Comparison of ENCODE assay signal across 8 cellular contexts in genomic region chr7:81846398-81846797, GRCh38.
DNase-seq lines count a peak whose midpoint lies in the region; ATAC-seq, FAIRE-seq and TF ChIP-seq lines count a peak whose summit lies in the region.

No MANE protein-coding gene starts in this region.

- no peak for TF ChIP-seq RAD21 in H1 (IDR thresholded peaks at IDR 0.05 in 1 of 2, conservative IDR thresholded peaks at IDR 0.05 in 1 of 2; ENCODE audit: low read depth in 2 of 2, low read length in 2 of 2)

- no peak overlapping the region for H3K18ac ChIP-seq in H1 (ENCODE audit: extremely low read depth, low read length)

- POLR2A ChIA-PET in H1 (lab: Charles Lee; ENCODE audit: partially characterized antibody) = no interaction called here

- H3K9ac ChIP-seq in H1 (replicated peaks in 1 of 4; ENCODE audit: extremely low read depth in 1 of 4, low read depth in 3 of 4, low read length in 3 of 4) = no peak overlapping the region

- no peak for TF ChIP-seq POLR2A in H1 (IDR thresholded peaks at IDR 0.05; ENCODE audit: control extremely low read depth in 1 of 2, low read depth in 2 of 2, low read length in 2 of 2)

- H2AFZ ChIP-seq in H1 (ENCODE audit: low read length) (0 out of 2 replicates have a peak overlapping the region, but pooled peaks have one; percentile 58), osteoblast (ENCODE audit: low read length) (peak overlapping the region; percentile 79)

- peaks cover 0 to under 1% (median 0%) of the 10 kb centered on the region in 4 experiments; a peak in 1 of 7 replicates for H3K4me1 ChIP-seq in H1 (replicated peaks in 1 of 4; ENCODE audit: control insufficient read depth in 3 of 4, insufficient read depth in 4 of 4, low read length in 3 of 4)
- H3K4me1 ChIP-seq in osteoblast (ENCODE audit: insufficient read depth, low read length) = peaks cover 12% of the 10 kb centered on the region

- peak; percentile 79 for ATAC-seq in GM21390 (IDR thresholded peaks at IDR 0.05; ENCODE audit: unreplicated experiment)

- H4K20me1 ChIP-seq in H1 (replicated peaks in 1 of 2; ENCODE audit: control insufficient read depth in 1 of 2, insufficient read depth in 2 of 2, low read length in 2 of 2) (no peaks in the 10 kb centered on the region), osteoblast (ENCODE audit: insufficient read depth, low read length) (no peaks in the 10 kb centered on the region)

- H3K27me3 ChIP-seq in H1 (replicated peaks in 1 of 4; ENCODE audit: control insufficient read depth in 3 of 4, extremely low read depth in 1 of 4, insufficient read depth in 3 of 4, low read length in 3 of 4) (no peaks in the 10 kb centered on the region), osteoblast (ENCODE audit: insufficient read depth, low read length) (no peaks in the 10 kb centered on the region)

- no peak overlapping the region for H3K14ac ChIP-seq in H1 (ENCODE audit: insufficient read length)

- H4K8ac ChIP-seq in H1 (ENCODE audit: extremely low read depth, insufficient read depth, low read length) = no peak overlapping the region

- no peak overlapping the region for H3K56ac ChIP-seq in H1 (replicated peaks; ENCODE audit: insufficient read length, low read depth, low read length)

- H3K9me3 ChIP-seq in H1 (ENCODE audit: insufficient read depth in 2 of 2, low read depth in 1 of 2, low read length in 1 of 2) (no peaks in the 10 kb centered on the region), osteoblast (ENCODE audit: low read depth, low read length) (no peaks in the 10 kb centered on the region)

- no peak overlapping the region for H3K4ac ChIP-seq in H1 (replicated peaks; ENCODE audit: insufficient read length, low read depth, low read length)

- no peaks in the 10 kb centered on the region for H3K36me3 ChIP-seq in H1 (ENCODE audit: control insufficient read depth in 2 of 4, insufficient read depth in 4 of 4, low read length in 3 of 4)
- H3K36me3 ChIP-seq in osteoblast (ENCODE audit: insufficient read depth, low read length) = no peaks in the 10 kb centered on the region

- FAIRE-seq in H1 (lab: Jason Lieb, UNC) = no peak

- no peak overlapping the region for H2AK5ac ChIP-seq in H1 (ENCODE audit: low read depth, low read length)

- DNase-seq in AG10803 (ENCODE audit: low read depth) (peak; percentile 59), Kasumi-1 (lab: John Stamatoyannopoulos, UW) (peak; percentile 88 to 93), H1 (ENCODE audit: low read depth in 1 of 2, low spot score in 2 of 2) (no peak), osteoblast (ENCODE audit: insufficient read length, low spot score, missing footprints) (peak; percentile 1), epidermal melanocyte (ENCODE audit: insufficient read length, low spot score) (no peak), iPS-NIHi11 (ENCODE audit: low spot score) (no peak)
- no peak for DNase-seq in stimulated activated CD4-positive, alpha-beta T cell treated with anti-CD3 and anti-CD28 coated beads, Interleukin-1b, Interleukin-23, amount 100 ng/mL, for 48 hours

- H3K4me3 ChIP-seq in AG10803 (ENCODE audit: low read length) (no peak overlapping the region), H1 (ENCODE audit: extremely low read depth in 1 of 4, insufficient read depth in 2 of 4, low read depth in 3 of 4, low read length in 4 of 4) (no peak overlapping the region), osteoblast (ENCODE audit: insufficient read depth, low read length) (peak overlapping the region; percentile 1)

- no peak overlapping the region for H2BK12ac ChIP-seq in H1 (ENCODE audit: low read depth, low read length)

- CTCF ChIA-PET in H1 (lab: Charles Lee; ENCODE audit: partially characterized antibody) = interaction anchor here (0.9 kb wide), 1 partner anchor 29 kb away, joined by 3 read pairs; no protein-coding TSS in a partner anchor

- TF ChIP-seq EP300 in H1 (IDR thresholded peaks at IDR 0.05; ENCODE audit: borderline replicate concordance in 1 of 2, low read depth in 2 of 2, low read length in 2 of 2) = no peak

- H3K4me2 ChIP-seq in H1 (ENCODE audit: insufficient read depth in 1 of 2, low read depth in 2 of 2, low read length in 2 of 2) (no peak overlapping the region), osteoblast (ENCODE audit: insufficient read depth, low read length) (peak overlapping the region; percentile 71)

- H3K79me2 ChIP-seq in H1 (ENCODE audit: control insufficient read depth in 1 of 2, insufficient read depth in 2 of 2, low read length in 2 of 2) (no peaks in the 10 kb centered on the region), osteoblast (ENCODE audit: insufficient read depth, low read length) (no peaks in the 10 kb centered on the region)

- TF ChIP-seq CTCF in AG10803 (conservative IDR thresholded peaks at IDR 0.05; ENCODE audit: low read length) (no peak), H1 (IDR thresholded peaks at IDR 0.05; ENCODE audit: control extremely low read depth in 1 of 3, insufficient read depth in 1 of 3, low read depth in 1 of 3, low read length in 3 of 3) (no peak), osteoblast (IDR thresholded peaks at IDR 0.05; ENCODE audit: extremely low read depth, low read depth, low read length) (no peak)

- H2BK20ac ChIP-seq in H1 (ENCODE audit: low read length) = no peak overlapping the region

- WGBS in H1 (ENCODE audit: extremely low coverage in 1 of 2, insufficient coverage in 1 of 2, insufficient read length in 1 of 2, insufficient replicate concordance in 2 of 2, low coverage in 1 of 2, low lambda C conversion rate in 2 of 2, missing lambda C conversion rate in 1 of 2), 2 experiments = 95% methylated on average over 1 of the region's 1 CpG; no CpG with 5 or more reads in 1 of the 2 experiments

- no peak overlapping the region for H2BK120ac ChIP-seq in H1 (replicated peaks; ENCODE audit: low read depth, low read length)

- H3K27ac ChIP-seq in H1 (ENCODE audit: low read depth, low read length) (no peak overlapping the region), osteoblast (ENCODE audit: low read depth, low read length) (no peak overlapping the region)

- no peaks in the 10 kb centered on the region for H3K23me2 ChIP-seq in H1 (ENCODE audit: low read depth, low read length)

- H4K91ac ChIP-seq in H1 (replicated peaks; ENCODE audit: insufficient read length, low read length) = no peak overlapping the region

- H3K79me1 ChIP-seq in H1 (ENCODE audit: low read depth, low read length) = no peaks in the 10 kb centered on the region

- no peak overlapping the region for H2BK5ac ChIP-seq in H1 (ENCODE audit: low read depth, low read length)

- H3K23ac ChIP-seq in H1 (ENCODE audit: insufficient read length) = no peak overlapping the region

- H2BK15ac ChIP-seq in H1 (ENCODE audit: low read length) = no peak overlapping the region

- H4K5ac ChIP-seq in H1 (ENCODE audit: insufficient read length, low read depth, low read length) = no peak overlapping the region

TF ChIP-seq in H1, 55 proteins besides CTCF, POLR2A, EP300 and RAD21:
- TF ChIP-seq SIN3A (conservative IDR thresholded peaks at IDR 0.05 in 1 of 2, IDR thresholded peaks at IDR 0.05 in 1 of 2; ENCODE audit: low read depth in 1 of 2, low read length in 2 of 2) = no peak
- TF ChIP-seq, protein P1, sequence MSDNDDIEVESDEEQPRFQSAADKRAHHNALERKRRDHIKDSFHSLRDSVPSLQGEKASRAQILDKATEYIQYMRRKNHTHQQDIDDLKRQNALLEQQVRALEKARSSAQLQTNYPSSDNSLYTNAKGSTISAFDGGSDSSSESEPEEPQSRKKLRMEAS (IDR thresholded peaks at IDR 0.05) = no peak
- TF ChIP-seq, protein P2, sequence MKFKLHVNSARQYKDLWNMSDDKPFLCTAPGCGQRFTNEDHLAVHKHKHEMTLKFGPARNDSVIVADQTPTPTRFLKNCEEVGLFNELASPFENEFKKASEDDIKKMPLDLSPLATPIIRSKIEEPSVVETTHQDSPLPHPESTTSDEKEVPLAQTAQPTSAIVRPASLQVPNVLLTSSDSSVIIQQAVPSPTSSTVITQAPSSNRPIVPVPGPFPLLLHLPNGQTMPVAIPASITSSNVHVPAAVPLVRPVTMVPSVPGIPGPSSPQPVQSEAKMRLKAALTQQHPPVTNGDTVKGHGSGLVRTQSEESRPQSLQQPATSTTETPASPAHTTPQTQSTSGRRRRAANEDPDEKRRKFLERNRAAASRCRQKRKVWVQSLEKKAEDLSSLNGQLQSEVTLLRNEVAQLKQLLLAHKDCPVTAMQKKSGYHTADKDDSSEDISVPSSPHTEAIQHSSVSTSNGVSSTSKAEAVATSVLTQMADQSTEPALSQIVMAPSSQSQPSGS (IDR thresholded peaks at IDR 0.05; ENCODE audit: low read length) = no peak
- no peak for TF ChIP-seq BCL11A (IDR thresholded peaks at IDR 0.05; ENCODE audit: low read depth in 2 of 2, low read length in 2 of 2)
- no peak for TF ChIP-seq TBP (IDR thresholded peaks at IDR 0.05; ENCODE audit: low read depth, low read length)
- TF ChIP-seq SIX5 (IDR thresholded peaks at IDR 0.05; ENCODE audit: low read depth, low read length) = no peak
- no peak for TF ChIP-seq JUN (IDR thresholded peaks at IDR 0.05; ENCODE audit: low read depth, low read length)
- no peak for TF ChIP-seq KDM4A (IDR thresholded peaks at IDR 0.05; ENCODE audit: low read depth, low read length, severe bottlenecking)
- TF ChIP-seq RFX5 (IDR thresholded peaks at IDR 0.05; ENCODE audit: borderline replicate concordance, low read depth, low read length) = no peak
- no peak for TF ChIP-seq FOSL1 (IDR thresholded peaks at IDR 0.05; ENCODE audit: insufficient read depth, low read depth, low read length)
- no peak for TF ChIP-seq JUND (IDR thresholded peaks at IDR 0.05; ENCODE audit: low read length)
- TF ChIP-seq RNF2 (IDR thresholded peaks at IDR 0.05; ENCODE audit: borderline replicate concordance, low read depth, low read length, missing control alignments, poor library complexity, severe bottlenecking) = no peak
- no peak for TF ChIP-seq BRCA1 (IDR thresholded peaks at IDR 0.05; ENCODE audit: low read depth, low read length)
- TF ChIP-seq, protein P3, sequence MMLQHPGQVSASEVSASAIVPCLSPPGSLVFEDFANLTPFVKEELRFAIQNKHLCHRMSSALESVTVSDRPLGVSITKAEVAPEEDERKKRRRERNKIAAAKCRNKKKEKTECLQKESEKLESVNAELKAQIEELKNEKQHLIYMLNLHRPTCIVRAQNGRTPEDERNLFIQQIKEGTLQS (IDR thresholded peaks at IDR 0.05; ENCODE audit: insufficient read depth, low read depth, low read length) = no peak
- TF ChIP-seq CTBP2 (IDR thresholded peaks at IDR 0.05; ENCODE audit: borderline replicate concordance, insufficient read depth, insufficient read length, low read length) = no peak
- TF ChIP-seq ASH2L (IDR thresholded peaks at IDR 0.05; ENCODE audit: low read length) = no peak

Comparison
In these comparisons a context has a peak if more than half of its experiments do, and no peak if none do; other contexts are left out.
1. DNase-seq: peak in AG10803 (single experiment), Kasumi-1 (2 of 2) and osteoblast (single experiment); none in H1 (0 of 2), stimulated activated CD4-positive, alpha-beta T cell treated with anti-CD3 and anti-CD28 coated beads, Interleukin-1b, Interleukin-23, amount 100 ng/mL, for 48 hours (single experiment), epidermal melanocyte (single experiment) and iPS-NIHi11 (single experiment).